13 cellular contexts compared by ENCODE assay signal in the genomic region with DNA sequence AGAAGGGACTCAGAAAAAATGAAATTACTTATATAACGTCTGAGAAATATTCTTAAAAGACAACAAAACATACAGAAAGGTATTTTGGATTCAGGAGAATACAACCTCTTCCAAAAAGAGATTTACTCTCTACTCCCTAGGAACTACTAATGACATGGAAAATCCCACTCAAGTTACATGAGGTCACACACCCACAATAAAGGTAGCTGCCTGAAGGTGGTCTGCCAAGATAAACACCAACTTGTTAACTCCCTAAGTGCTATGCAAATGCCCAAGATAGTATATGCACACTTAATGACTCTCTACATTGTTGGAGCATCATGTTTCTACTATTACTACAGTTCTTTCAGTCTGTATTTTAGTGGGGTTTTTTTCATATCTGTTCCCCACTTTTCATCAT.
"Had no signal": no experiment of that assay in that cellular context is flagged by ENCODE, and none has a peak within 500 bp of the region (broad histone marks: within the 10 kb centered on the region; RNA-seq: fewer than 3 reads in every experiment).

No MANE protein-coding gene starts in this region.

- FAIRE-seq: islet of Langerhans had no signal

- H3K27ac Mint-ChIP-seq: neural progenitor cell had no signal

- H3K9ac ChIP-seq: neural progenitor cell had no signal

- H3K36me3 ChIP-seq: breast epithelium, left lung, neural progenitor cell, ovary, thyroid gland had no signal

- H3K27ac ChIP-seq: esophagus muscularis mucosa, left lung, neural progenitor cell, ovary had no signal

- H3K9me3 ChIP-seq: breast epithelium, esophagus muscularis mucosa, left lung, ovary, thyroid gland had no signal

- H3K9me3 Mint-ChIP-seq: activated naive CD4-positive, alpha-beta T cell treated with anti-CD3 and anti-CD28 coated beads, Interleukin-2, amount 50 U/mL, for 72 hours; neural progenitor cell had no signal

- H3K4me3 Mint-ChIP-seq: neural progenitor cell had no signal

- H3K4me2 ChIP-seq: neural progenitor cell had no signal

- DNase-seq: activated CD4-positive, alpha-beta T cell treated with anti-CD3 and anti-CD28 coated beads for 48 hours; activated T-cell treated with anti-CD3 and anti-CD28 coated beads for 4 hours; amygdala; glutamatergic neuron; left lung; ovary; T1000; thyroid gland had no signal

- H3K4me3 ChIP-seq: breast epithelium, esophagus muscularis mucosa, left lung, neural progenitor cell, ovary, thyroid gland had no signal

- H3K4me1 ChIP-seq: left lung had no signal

- H2AFZ ChIP-seq: neural progenitor cell had no signal

- H3K27me3 ChIP-seq: breast epithelium, esophagus muscularis mucosa, left lung, neural progenitor cell, ovary, thyroid gland had no signal
